Comparison of ENCODE assay signal across 1 cellular context in the genomic region with DNA sequence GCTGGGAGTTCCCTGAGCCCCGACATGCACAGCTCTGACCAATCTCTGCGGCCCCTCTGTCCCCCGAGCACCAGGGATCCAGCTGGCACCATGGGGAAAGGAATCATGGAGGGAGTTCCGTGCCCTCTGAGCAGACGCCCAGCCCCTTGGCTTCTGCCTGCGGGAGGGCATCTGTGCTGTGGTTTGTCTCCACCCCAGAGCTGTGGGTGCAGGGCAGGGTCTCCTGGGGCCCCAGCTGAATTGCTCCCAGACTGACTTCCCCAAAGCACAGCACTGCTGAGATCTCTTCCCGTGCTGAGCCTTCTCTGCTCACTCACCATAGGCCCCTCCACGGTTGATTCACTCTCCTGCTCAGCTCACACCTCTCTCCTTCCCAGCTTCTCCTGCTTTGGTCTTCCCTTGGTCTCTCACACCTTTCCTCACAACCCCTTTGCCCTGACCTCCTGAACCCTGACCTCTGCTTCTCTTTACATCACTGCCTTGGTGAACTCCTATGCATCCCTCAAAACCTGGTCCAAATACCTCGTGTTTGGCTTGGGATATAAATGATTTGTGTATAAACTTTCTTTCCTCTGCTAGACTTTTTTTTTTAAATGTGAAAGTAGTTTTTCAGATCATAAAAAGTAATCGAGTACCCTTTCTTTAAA.
A peak's percentile ranks its signal among the peaks of the same experiment; 100 is the strongest.
TF ChIP-seq lines count a peak whose summit lies in the region.

No MANE protein-coding gene starts in this region.

TF ChIP-seq in GM12878, 131 proteins besides CTCF, POLR2A, EP300 and RAD21 (continued from another document):
- TF ChIP-seq, protein P1, sequence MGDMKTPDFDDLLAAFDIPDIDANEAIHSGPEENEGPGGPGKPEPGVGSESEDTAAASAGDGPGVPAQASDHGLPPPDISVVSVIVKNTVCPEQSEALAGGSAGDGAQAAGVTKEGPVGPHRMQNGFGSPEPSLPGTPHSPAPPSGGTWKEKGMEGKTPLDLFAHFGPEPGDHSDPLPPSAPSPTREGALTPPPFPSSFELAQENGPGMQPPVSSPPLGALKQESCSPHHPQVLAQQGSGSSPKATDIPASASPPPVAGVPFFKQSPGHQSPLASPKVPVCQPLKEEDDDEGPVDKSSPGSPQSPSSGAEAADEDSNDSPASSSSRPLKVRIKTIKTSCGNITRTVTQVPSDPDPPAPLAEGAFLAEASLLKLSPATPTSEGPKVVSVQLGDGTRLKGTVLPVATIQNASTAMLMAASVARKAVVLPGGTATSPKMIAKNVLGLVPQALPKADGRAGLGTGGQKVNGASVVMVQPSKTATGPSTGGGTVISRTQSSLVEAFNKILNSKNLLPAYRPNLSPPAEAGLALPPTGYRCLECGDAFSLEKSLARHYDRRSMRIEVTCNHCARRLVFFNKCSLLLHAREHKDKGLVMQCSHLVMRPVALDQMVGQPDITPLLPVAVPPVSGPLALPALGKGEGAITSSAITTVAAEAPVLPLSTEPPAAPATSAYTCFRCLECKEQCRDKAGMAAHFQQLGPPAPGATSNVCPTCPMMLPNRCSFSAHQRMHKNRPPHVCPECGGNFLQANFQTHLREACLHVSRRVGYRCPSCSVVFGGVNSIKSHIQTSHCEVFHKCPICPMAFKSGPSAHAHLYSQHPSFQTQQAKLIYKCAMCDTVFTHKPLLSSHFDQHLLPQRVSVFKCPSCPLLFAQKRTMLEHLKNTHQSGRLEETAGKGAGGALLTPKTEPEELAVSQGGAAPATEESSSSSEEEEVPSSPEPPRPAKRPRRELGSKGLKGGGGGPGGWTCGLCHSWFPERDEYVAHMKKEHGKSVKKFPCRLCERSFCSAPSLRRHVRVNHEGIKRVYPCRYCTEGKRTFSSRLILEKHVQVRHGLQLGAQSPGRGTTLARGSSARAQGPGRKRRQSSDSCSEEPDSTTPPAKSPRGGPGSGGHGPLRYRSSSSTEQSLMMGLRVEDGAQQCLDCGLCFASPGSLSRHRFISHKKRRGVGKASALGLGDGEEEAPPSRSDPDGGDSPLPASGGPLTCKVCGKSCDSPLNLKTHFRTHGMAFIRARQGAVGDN (IDR thresholded peaks at IDR 0.05) = no peak
- TF ChIP-seq HDAC2 (IDR thresholded peaks at IDR 0.05) (no peak), SRF (IDR thresholded peaks at IDR 0.05; ENCODE audit: low read depth in 2 of 2, low read length in 2 of 2) (no peak), SUZ12 (IDR thresholded peaks at IDR 0.05; ENCODE audit: unreplicated experiment) (no peak), EED (IDR thresholded peaks at IDR 0.05; ENCODE audit: low read depth) (peak; percentile 53; the same call in 1 of the 2 replicates), IKZF2 (IDR thresholded peaks at IDR 0.05) (peak in 1 of 2 experiments; percentile 35; a peak in 2 of 4 replicates), MTA3 (IDR thresholded peaks at IDR 0.05; ENCODE audit: borderline replicate concordance, low read length) (no peak), GATAD2B (conservative IDR thresholded peaks at IDR 0.05; ENCODE audit: low read depth) (peak; percentile 70; the same call in 1 of the 2 replicates), PAX5 (IDR thresholded peaks at IDR 0.05; ENCODE audit: borderline replicate concordance, low read depth, low read length) (0 out of 2 replicates have a peak, but pooled peaks have one; percentile 6), SREBF1 (IDR thresholded peaks at IDR 0.05; ENCODE audit: low read length) (no peak), SMAD5 (IDR thresholded peaks at IDR 0.05; ENCODE audit: low read depth) (no peak), JUND (IDR thresholded peaks at IDR 0.05; ENCODE audit: low read depth, low read length) (no peak), HDGF (IDR thresholded peaks at IDR 0.05) (peak; percentile 19; the same call in 1 of the 2 replicates), RFX5 (IDR thresholded peaks at IDR 0.05; ENCODE audit: low read depth, low read length) (no peak), ZNF217 (IDR thresholded peaks at IDR 0.05) (no peak), IRF4 (IDR thresholded peaks at IDR 0.05; ENCODE audit: low read depth, low read length) (no peak), NR2C1 (IDR thresholded peaks at IDR 0.05) (peak; percentile 66), TCF3 (IDR thresholded peaks at IDR 0.05; ENCODE audit: borderline replicate concordance, insufficient read depth, low read depth, low read length) (no peak), SPI1 (IDR thresholded peaks at IDR 0.05; ENCODE audit: borderline replicate concordance, insufficient read depth, low read depth, low read length) (peak; percentile 39; the same call in 1 of the 2 replicates), MEF2B (IDR thresholded peaks at IDR 0.05; ENCODE audit: partially characterized antibody, poor library complexity, severe bottlenecking) (peak; percentile 75), NR2F1 (conservative IDR thresholded peaks at IDR 0.05) (peak; percentile 81), MTA2 (IDR thresholded peaks at IDR 0.05; ENCODE audit: low read depth) (peak; percentile 49; the same call in 1 of the 2 replicates), IKZF1 (conservative IDR thresholded peaks at IDR 0.05) (peak; percentile 58), RCOR1 (conservative IDR thresholded peaks at IDR 0.05; ENCODE audit: low read depth, low read length) (no peak)
- TF ChIP-seq, protein P2, sequence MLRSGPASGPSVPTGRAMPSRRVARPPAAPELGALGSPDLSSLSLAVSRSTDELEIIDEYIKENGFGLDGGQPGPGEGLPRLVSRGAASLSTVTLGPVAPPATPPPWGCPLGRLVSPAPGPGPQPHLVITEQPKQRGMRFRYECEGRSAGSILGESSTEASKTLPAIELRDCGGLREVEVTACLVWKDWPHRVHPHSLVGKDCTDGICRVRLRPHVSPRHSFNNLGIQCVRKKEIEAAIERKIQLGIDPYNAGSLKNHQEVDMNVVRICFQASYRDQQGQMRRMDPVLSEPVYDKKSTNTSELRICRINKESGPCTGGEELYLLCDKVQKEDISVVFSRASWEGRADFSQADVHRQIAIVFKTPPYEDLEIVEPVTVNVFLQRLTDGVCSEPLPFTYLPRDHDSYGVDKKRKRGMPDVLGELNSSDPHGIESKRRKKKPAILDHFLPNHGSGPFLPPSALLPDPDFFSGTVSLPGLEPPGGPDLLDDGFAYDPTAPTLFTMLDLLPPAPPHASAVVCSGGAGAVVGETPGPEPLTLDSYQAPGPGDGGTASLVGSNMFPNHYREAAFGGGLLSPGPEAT (IDR thresholded peaks at IDR 0.05; ENCODE audit: low read depth) = no peak
- TF ChIP-seq, protein P3, sequence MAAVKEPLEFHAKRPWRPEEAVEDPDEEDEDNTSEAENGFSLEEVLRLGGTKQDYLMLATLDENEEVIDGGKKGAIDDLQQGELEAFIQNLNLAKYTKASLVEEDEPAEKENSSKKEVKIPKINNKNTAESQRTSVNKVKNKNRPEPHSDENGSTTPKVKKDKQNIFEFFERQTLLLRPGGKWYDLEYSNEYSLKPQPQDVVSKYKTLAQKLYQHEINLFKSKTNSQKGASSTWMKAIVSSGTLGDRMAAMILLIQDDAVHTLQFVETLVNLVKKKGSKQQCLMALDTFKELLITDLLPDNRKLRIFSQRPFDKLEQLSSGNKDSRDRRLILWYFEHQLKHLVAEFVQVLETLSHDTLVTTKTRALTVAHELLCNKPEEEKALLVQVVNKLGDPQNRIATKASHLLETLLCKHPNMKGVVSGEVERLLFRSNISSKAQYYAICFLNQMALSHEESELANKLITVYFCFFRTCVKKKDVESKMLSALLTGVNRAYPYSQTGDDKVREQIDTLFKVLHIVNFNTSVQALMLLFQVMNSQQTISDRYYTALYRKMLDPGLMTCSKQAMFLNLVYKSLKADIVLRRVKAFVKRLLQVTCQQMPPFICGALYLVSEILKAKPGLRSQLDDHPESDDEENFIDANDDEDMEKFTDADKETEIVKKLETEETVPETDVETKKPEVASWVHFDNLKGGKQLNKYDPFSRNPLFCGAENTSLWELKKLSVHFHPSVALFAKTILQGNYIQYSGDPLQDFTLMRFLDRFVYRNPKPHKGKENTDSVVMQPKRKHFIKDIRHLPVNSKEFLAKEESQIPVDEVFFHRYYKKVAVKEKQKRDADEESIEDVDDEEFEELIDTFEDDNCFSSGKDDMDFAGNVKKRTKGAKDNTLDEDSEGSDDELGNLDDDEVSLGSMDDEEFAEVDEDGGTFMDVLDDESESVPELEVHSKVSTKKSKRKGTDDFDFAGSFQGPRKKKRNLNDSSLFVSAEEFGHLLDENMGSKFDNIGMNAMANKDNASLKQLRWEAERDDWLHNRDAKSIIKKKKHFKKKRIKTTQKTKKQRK (IDR thresholded peaks at IDR 0.05; ENCODE audit: low read depth, low read length) = no peak
- TF ChIP-seq, protein P4, sequence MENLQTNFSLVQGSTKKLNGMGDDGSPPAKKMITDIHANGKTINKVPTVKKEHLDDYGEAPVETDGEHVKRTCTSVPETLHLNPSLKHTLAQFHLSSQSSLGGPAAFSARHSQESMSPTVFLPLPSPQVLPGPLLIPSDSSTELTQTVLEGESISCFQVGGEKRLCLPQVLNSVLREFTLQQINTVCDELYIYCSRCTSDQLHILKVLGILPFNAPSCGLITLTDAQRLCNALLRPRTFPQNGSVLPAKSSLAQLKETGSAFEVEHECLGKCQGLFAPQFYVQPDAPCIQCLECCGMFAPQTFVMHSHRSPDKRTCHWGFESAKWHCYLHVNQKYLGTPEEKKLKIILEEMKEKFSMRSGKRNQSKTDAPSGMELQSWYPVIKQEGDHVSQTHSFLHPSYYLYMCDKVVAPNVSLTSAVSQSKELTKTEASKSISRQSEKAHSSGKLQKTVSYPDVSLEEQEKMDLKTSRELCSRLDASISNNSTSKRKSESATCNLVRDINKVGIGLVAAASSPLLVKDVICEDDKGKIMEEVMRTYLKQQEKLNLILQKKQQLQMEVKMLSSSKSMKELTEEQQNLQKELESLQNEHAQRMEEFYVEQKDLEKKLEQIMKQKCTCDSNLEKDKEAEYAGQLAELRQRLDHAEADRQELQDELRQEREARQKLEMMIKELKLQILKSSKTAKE (IDR thresholded peaks at IDR 0.05; ENCODE audit: low read depth, poor library complexity, severe bottlenecking) = no peak
- TF ChIP-seq, protein P5, sequence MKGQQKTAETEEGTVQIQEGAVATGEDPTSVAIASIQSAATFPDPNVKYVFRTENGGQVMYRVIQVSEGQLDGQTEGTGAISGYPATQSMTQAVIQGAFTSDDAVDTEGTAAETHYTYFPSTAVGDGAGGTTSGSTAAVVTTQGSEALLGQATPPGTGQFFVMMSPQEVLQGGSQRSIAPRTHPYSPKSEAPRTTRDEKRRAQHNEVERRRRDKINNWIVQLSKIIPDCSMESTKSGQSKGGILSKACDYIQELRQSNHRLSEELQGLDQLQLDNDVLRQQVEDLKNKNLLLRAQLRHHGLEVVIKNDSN (IDR thresholded peaks at IDR 0.05; ENCODE audit: borderline replicate concordance, extremely low read length, insufficient read depth, low read depth, low read length) = no peak
TF ChIP-seq in GM12878: peak in this region for 12.
